In the genomic region with DNA sequence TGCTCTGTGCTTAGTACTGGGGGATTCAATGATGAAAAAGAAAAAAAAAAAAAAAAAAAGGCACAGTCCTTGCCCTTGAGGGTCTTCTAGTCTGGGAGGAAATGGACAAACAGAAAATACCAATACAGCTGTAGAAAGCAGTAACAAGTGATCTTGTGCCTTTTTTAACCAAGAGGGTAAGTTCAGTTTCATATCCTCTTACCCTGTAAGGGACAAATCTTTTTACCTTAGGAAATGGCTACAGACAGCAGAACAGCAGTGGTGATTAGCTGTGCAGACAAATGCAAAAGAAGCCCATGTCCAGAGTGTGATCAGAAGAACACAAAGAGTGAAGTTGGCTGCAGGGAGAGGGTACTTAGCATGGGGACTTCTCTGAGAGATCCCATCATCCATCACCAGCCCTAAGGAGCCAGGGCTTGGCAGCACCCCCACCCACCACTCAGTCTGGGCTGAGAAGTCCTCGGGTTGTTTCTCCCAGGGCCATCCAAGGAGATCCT, we compare ENCODE assay signal across 11 cellular contexts.
A peak's percentile ranks its signal among the peaks of the same experiment; 100 is the strongest.
DNase-seq lines count a peak whose midpoint lies in the region; ATAC-seq and TF ChIP-seq lines count a peak whose summit lies in the region.
"Had no signal": no experiment of that assay in that cellular context is flagged by ENCODE, and none has a peak within 500 bp of the region (broad histone marks: within the 10 kb centered on the region; RNA-seq: fewer than 3 reads in every experiment).

No MANE protein-coding gene starts in this region.

- H3K4me3 Mint-ChIP-seq in neural progenitor cell, result no peak overlapping the region
- H3K4me3 Mint-ChIP-seq: nephron progenitor cell had no signal

- H4K20me1 ChIP-seq in neural progenitor cell (ENCODE audit: low read depth), result no peaks in the 10 kb centered on the region

- H3K4me1 Mint-ChIP-seq in neural progenitor cell, result peaks cover 10% of the 10 kb centered on the region
- H3K4me1 Mint-ChIP-seq: nephron progenitor cell had no signal

- peaks cover 2% of the 10 kb centered on the region for H3K27me3 Mint-ChIP-seq in neural progenitor cell (ENCODE audit: insufficient read depth, low read depth)

- H3K4me2 ChIP-seq in mesenchymal stem cell (ENCODE audit: low read length, poor library complexity, severe bottlenecking) (no peak overlapping the region), neural progenitor cell (no peak overlapping the region)

- H3K23ac ChIP-seq in mesenchymal stem cell (ENCODE audit: low read length in 2 of 2), result no peak overlapping the region

- no peak overlapping the region for H2BK120ac ChIP-seq in mesenchymal stem cell (ENCODE audit: low read depth, low read length)

- no peaks in the 10 kb centered on the region for H3K27me3 ChIP-seq in mesenchymal stem cell (ENCODE audit: control insufficient read depth in 1 of 2, insufficient read depth in 1 of 2, low read length in 2 of 2)
- no peaks in the 10 kb centered on the region for H3K27me3 ChIP-seq in neural progenitor cell

- H2BK12ac ChIP-seq in mesenchymal stem cell (ENCODE audit: low read length in 2 of 2), result no peak overlapping the region

- H3F3A ChIP-seq in neural progenitor cell (ENCODE audit: low read depth), result peaks cover 7% of the 10 kb centered on the region

- H3K9me3 ChIP-seq in mesenchymal stem cell (ENCODE audit: control insufficient read depth, low read length) (no peaks in the 10 kb centered on the region), neural progenitor cell (ENCODE audit: low read depth) (no peaks in the 10 kb centered on the region)

- peaks cover 5% of the 10 kb centered on the region for H3K79me1 ChIP-seq in mesenchymal stem cell (replicated peaks; ENCODE audit: low read length, poor library complexity, severe bottlenecking)

- H2BK15ac ChIP-seq in mesenchymal stem cell (ENCODE audit: low read depth, poor library complexity, severe bottlenecking), result no peak overlapping the region

- H3K4ac ChIP-seq in mesenchymal stem cell (ENCODE audit: low read depth in 1 of 2, low read length in 2 of 2), result no peak overlapping the region

- no peaks in the 10 kb centered on the region for H3K79me2 ChIP-seq in neural progenitor cell (ENCODE audit: low read depth)

- H3K36me3 ChIP-seq in mesenchymal stem cell (ENCODE audit: control insufficient read depth in 1 of 2, insufficient read depth in 2 of 2, low read depth in 1 of 2, low read length in 2 of 2) (peaks cover 0 to 17% of the 10 kb centered on the region in 2 experiments), neural progenitor cell (no peaks in the 10 kb centered on the region)

- TF ChIP-seq CTCF in neural progenitor cell (IDR thresholded peaks at IDR 0.05) (no peak), coronary artery (IDR thresholded peaks at IDR 0.05) (no peak)

- no peak overlapping the region for H3K27ac Mint-ChIP-seq in neural progenitor cell
- H3K27ac Mint-ChIP-seq: nephron progenitor cell had no signal

- peak overlapping the region; percentile 93 for H2AK5ac ChIP-seq in mesenchymal stem cell (ENCODE audit: low read length, severe bottlenecking)

- H2AFZ ChIP-seq in mesenchymal stem cell (ENCODE audit: low read depth, low read length) (no peak overlapping the region), neural progenitor cell (replicated peaks) (no peak overlapping the region)

- H3K4me3 ChIP-seq in mesenchymal stem cell (ENCODE audit: insufficient read depth in 1 of 2, low read depth in 1 of 2, low read length in 2 of 2), result no peak overlapping the region
- H3K4me3 ChIP-seq in neural progenitor cell, result no peak overlapping the region
- H3K4me3 ChIP-seq in coronary artery, result no peak overlapping the region

- H3K27ac ChIP-seq in mesenchymal stem cell (ENCODE audit: low read length, poor library complexity, severe bottlenecking) (peak overlapping the region; percentile 94), neural progenitor cell (no peak overlapping the region), coronary artery (no peak overlapping the region)

- peak overlapping the region; percentile 91 for H2BK5ac ChIP-seq in mesenchymal stem cell (ENCODE audit: low read depth, low read length, poor library complexity, severe bottlenecking)

- H3K4me1 ChIP-seq in mesenchymal stem cell (ENCODE audit: control insufficient read depth, insufficient read depth, low read depth, low read length) (peaks cover 20% of the 10 kb centered on the region), neural progenitor cell (peaks cover 5% of the 10 kb centered on the region)

- H3K9me3 Mint-ChIP-seq in neural progenitor cell, result no peaks in the 10 kb centered on the region
- H3K9me3 Mint-ChIP-seq: nephron progenitor cell had no signal

- ATAC-seq in GM18867 (IDR thresholded peaks at IDR 0.05; ENCODE audit: unreplicated experiment), result peak; percentile 49
- peak; percentile 78 for ATAC-seq in GM21723 (IDR thresholded peaks at IDR 0.05; ENCODE audit: unreplicated experiment)
- peak; percentile 50 for ATAC-seq in HG03521 (IDR thresholded peaks at IDR 0.05; ENCODE audit: unreplicated experiment)

- H3K9ac ChIP-seq in mesenchymal stem cell (ENCODE audit: low read length) (no peak overlapping the region), neural progenitor cell (no peak overlapping the region)

- WGBS in mesenchymal stem cell, result 63% methylated on average over 1 of the region's 1 CpG

- H3K18ac ChIP-seq in mesenchymal stem cell (ENCODE audit: low read depth in 1 of 2, low read length in 2 of 2), result no peak overlapping the region

- DNase-seq in mesenchymal stem cell, result no peak
- DNase-seq in neural progenitor cell (ENCODE audit: low spot score), result no peak
- no peak for DNase-seq in COLO829 (ENCODE audit: low spot score)
- no peak for DNase-seq in NCI-H1694 treated with DMSO at 0.1 percent for 48 hours (lab: John Stamatoyannopoulos, UW)
- DNase-seq in coronary artery (ENCODE audit: low spot score), result no peak
- DNase-seq: hippocampal formation, NCI-H187, nephron progenitor cell had no signal

- H4K8ac ChIP-seq in mesenchymal stem cell (ENCODE audit: low read length), result no peak overlapping the region

- H4K91ac ChIP-seq in mesenchymal stem cell (ENCODE audit: low read length), result no peak overlapping the region

- H3K36me3 Mint-ChIP-seq in neural progenitor cell, result no peaks in the 10 kb centered on the region

- H3K14ac ChIP-seq in mesenchymal stem cell (ENCODE audit: low read length in 2 of 2), result no peak overlapping the region
